In genomic region chrX:150329888-150330287, GRCh38 we compare ENCODE assay signal across 16 cellular contexts.
"Had no signal": no experiment of that assay in that cellular context is flagged by ENCODE, and none has a peak within 500 bp of the region (broad histone marks: within the 10 kb centered on the region; RNA-seq: fewer than 3 reads in every experiment).

No MANE protein-coding gene starts in this region.

- H3K4me3 ChIP-seq: esophagus muscularis mucosa, hepatocyte, lower lobe of right lung, neural progenitor cell, ovary, tibial nerve, upper lobe of right lung, vagina had no signal

- DNase-seq: cortex of kidney; effector memory CD4-positive, alpha-beta T cell; foreskin keratinocyte; head of caudate nucleus; lower lobe of right lung; nucleus accumbens; ovary; right cardiac atrium; stimulated activated CD4-positive, alpha-beta T cell treated with anti-CD3 and anti-CD28 coated beads, Interleukin-4, amount 100 ng/mL, for 24 hours; upper lobe of right lung had no signal

- H3K27me3 ChIP-seq: esophagus muscularis mucosa, foreskin keratinocyte, hepatocyte, neural progenitor cell, ovary, tibial nerve, upper lobe of right lung, vagina had no signal

- H3K27ac ChIP-seq: epithelial cell of prostate, esophagus muscularis mucosa, foreskin keratinocyte, hepatocyte, lower lobe of right lung, neural progenitor cell, ovary, tibial nerve, upper lobe of right lung, vagina had no signal

- H3K9me3 ChIP-seq: esophagus muscularis mucosa, lower lobe of right lung, ovary, tibial nerve, upper lobe of right lung, vagina had no signal

- H3K4me1 ChIP-seq: esophagus muscularis mucosa, lower lobe of right lung, neural progenitor cell, tibial nerve, upper lobe of right lung, vagina had no signal

- H3K36me3 ChIP-seq: esophagus muscularis mucosa, lower lobe of right lung, neural progenitor cell, ovary, tibial nerve, upper lobe of right lung, vagina had no signal
